Comparison of ENCODE assay signal across 17 cellular contexts in the genomic region with DNA sequence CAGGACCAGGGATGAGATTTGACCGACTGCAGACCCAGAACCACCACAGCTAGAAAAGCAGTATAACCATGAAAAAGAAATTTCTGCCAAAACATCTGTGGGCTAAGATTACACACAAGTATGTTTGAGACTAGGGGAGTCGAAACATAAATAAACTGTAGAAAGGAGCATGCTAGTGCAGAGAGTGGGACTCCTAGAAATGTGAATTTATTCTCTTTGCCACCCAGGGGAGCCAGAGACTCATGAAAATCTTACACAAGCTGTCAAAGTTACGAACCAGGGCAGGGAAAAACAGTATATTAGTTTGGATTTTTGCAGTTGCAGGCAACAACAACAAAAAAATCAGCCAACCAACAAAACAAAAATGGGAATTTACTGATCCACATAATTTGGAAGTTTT. TPM values are rescaled to one million over a fixed set of nuclear protein-coding genes. Genes with fewer than 3 reads are reported as not detected.
DNase-seq lines count a peak whose midpoint lies in the region; ATAC-seq, FAIRE-seq and TF ChIP-seq lines count a peak whose summit lies in the region.
"Had no signal": no experiment of that assay in that cellular context is flagged by ENCODE, and none has a peak within 500 bp of the region (broad histone marks: within the 10 kb centered on the region; RNA-seq: fewer than 3 reads in every experiment).

No MANE protein-coding gene starts in this region.

- peaks cover 4% of the 10 kb centered on the region; the same call in 1 of the 2 replicates for H3K36me3 Mint-ChIP-seq in HFFc6 (ENCODE audit: low read depth)

- in situ Hi-C loops in K562 (cut with MboI) = no loop called here

- peaks cover 9% of the 10 kb centered on the region; the same call in 1 of the 2 replicates for H3K9me3 Mint-ChIP-seq in HFFc6

- no peaks in the 10 kb centered on the region for H3K27me3 ChIP-seq in K562 (ENCODE audit: control insufficient read depth in 2 of 2, insufficient read depth in 2 of 2, low read length in 2 of 2)

- no peak overlapping the region for H3K4me3 ChIP-seq in AG09309 (ENCODE audit: control insufficient read depth, low read depth, low read length)
- no peak overlapping the region for H3K4me3 ChIP-seq in K562
- H3K4me3 ChIP-seq: stomach had no signal

- H3K27me3 Mint-ChIP-seq in HFFc6 (ENCODE audit: insufficient read depth) = no peaks in the 10 kb centered on the region; the same call in none of the 2 replicates

- peaks cover 18% of the 10 kb centered on the region for H3K4me1 Mint-ChIP-seq in HFFc6 (ENCODE audit: low read depth)

- TF ChIP-seq EP300 in K562 (IDR thresholded peaks at IDR 0.05; ENCODE audit: low read length) = no peak

- POLR2A ChIA-PET in K562 (lab: Yijun Ruan, JAX) = interaction anchor here (0.6 to 1.2 kb wide), 2 partner anchors 12 to 14 kb away, joined by 3 read pairs; a partner anchor contains a TSS

- no peaks in the 10 kb centered on the region for H3K36me3 ChIP-seq in K562 (ENCODE audit: control insufficient read depth, insufficient read depth, low read length)
- H3K36me3 ChIP-seq: stomach had no signal

- ATAC-seq in K562 (peak; percentile 59), GM19324 (IDR thresholded peaks at IDR 0.05; ENCODE audit: low FRiP score, unreplicated experiment) (no peak), GM18861 (IDR thresholded peaks at IDR 0.05; ENCODE audit: unreplicated experiment) (no peak)
- ATAC-seq in stimulated activated naive CD8-positive, alpha-beta T cell treated with anti-CD3 and anti-CD28 coated beads, Interleukin-15, Interleukin-2, amounts not matched to agents 100 U/mL and 50 U/mL, for 24 hours = no peak
- ATAC-seq: activated CD8-positive, alpha-beta T cell treated with anti-CD3 and anti-CD28 coated beads, Interleukin-2, amount 10 ng/mL, durations not matched to agents 7 days and 5 days had no signal

- no peak overlapping the region for H2AFZ ChIP-seq in K562 (ENCODE audit: low read depth, low read length)

- no peak overlapping the region for H3K4me3 Mint-ChIP-seq in HFFc6
- H3K4me3 Mint-ChIP-seq: activated CD8-positive, alpha-beta T cell treated with anti-CD3 and anti-CD28 coated beads, Interleukin-2, amount 10 ng/mL, durations not matched to agents 7 days and 5 days; CD8-positive, alpha-beta memory T cell had no signal

- CTCF ChIA-PET in K562 (lab: Yijun Ruan, JAX; ENCODE audit: low intra/inter-chr PET ratio) = interaction anchor here (1.1 kb wide), 1 partner anchor 568 kb away, joined by 3 read pairs; no protein-coding TSS in a partner anchor

- no peak overlapping the region for H3K9ac ChIP-seq in K562 (ENCODE audit: insufficient read depth in 1 of 2, low read depth in 2 of 2, low read length in 2 of 2)

- DNase-seq in AG09309 (ENCODE audit: low read depth) (no peak), HFFc6 (peak; percentile 7), K562 (ENCODE audit: extremely low read depth in 1 of 4, low spot score in 3 of 4) (no peak), iris pigment epithelial cell (ENCODE audit: low read depth) (peak; percentile 45), GOT3 (lab: John Stamatoyannopoulos, UW) (no peak)
- no peak for DNase-seq in stimulated activated naive CD8-positive, alpha-beta T cell treated with anti-CD3 and anti-CD28 coated beads, Interleukin-15, Interleukin-2, amounts not matched to agents 100 U/mL and 50 U/mL, for 24 hours
- DNase-seq: activated CD8-positive, alpha-beta T cell treated with anti-CD3 and anti-CD28 coated beads, Interleukin-2, amount 10 ng/mL, durations not matched to agents 7 days and 5 days; activated effector memory CD4-positive, alpha-beta T cell treated with anti-CD3 and anti-CD28 coated beads, Interleukin-2, amount 50 U/mL, for 16 hours; CD8-positive, alpha-beta memory T cell; erythroblast; MV-4-11; NCI-H345; RPMI8226; stimulated activated CD4-positive, alpha-beta T cell treated with anti-CD3 and anti-CD28 coated beads, Interleukin-4, amount 100 ng/mL, for 24 hours; stomach had no signal

- H3K27ac ChIP-seq in K562 (ENCODE audit: extremely low read depth, low read depth, low read length) = no peak overlapping the region
- H3K27ac ChIP-seq: stomach had no signal

- no peak for TF ChIP-seq POLR2A in K562 (conservative IDR thresholded peaks at IDR 0.05)

- no peak overlapping the region for H3K27ac Mint-ChIP-seq in HFFc6
- H3K27ac Mint-ChIP-seq: activated CD8-positive, alpha-beta T cell treated with anti-CD3 and anti-CD28 coated beads, Interleukin-2, amount 10 ng/mL, durations not matched to agents 7 days and 5 days had no signal

- intact Hi-C loops in K562 (cut with micrococcal nuclease) = no loop called here

- H3K4me2 ChIP-seq in K562 (ENCODE audit: insufficient read depth, low read length) = no peak overlapping the region

- peak; percentile 18 for TF ChIP-seq CTCF in AG09309 (IDR thresholded peaks at IDR 0.05; ENCODE audit: control insufficient read depth, insufficient read depth, low read depth, low read length, missing control alignments)
- TF ChIP-seq CTCF in HFFc6 (IDR thresholded peaks at IDR 0.05) = no peak
- TF ChIP-seq CTCF in K562 (IDR thresholded peaks at IDR 0.05 in 2 of 3, conservative IDR thresholded peaks at IDR 0.05 in 1 of 3; ENCODE audit: insufficient read depth in 2 of 3, low read depth in 1 of 3, low read length in 3 of 3) = peak; percentile 10 to 28 (median 11); a peak in 3 of 6 replicates

- WGBS in K562 (ENCODE audit: insufficient coverage, low coverage, missing lambda C conversion rate) = 4% methylated on average over 2 of the region's 3 CpGs

- TF ChIP-seq RAD21 in K562 (CRISPR knock-in tag; conservative IDR thresholded peaks at IDR 0.05 in 1 of 2, IDR thresholded peaks at IDR 0.05 in 1 of 2) = no peak

- H3K9me1 ChIP-seq in K562 (ENCODE audit: control insufficient read depth, insufficient read depth, low read length) = no peaks in the 10 kb centered on the region

- H3K79me2 ChIP-seq in K562 (ENCODE audit: control insufficient read depth, insufficient read depth, low read length) = no peaks in the 10 kb centered on the region

- no peak for FAIRE-seq in K562 (lab: Jason Lieb, UNC)

- no peaks in the 10 kb centered on the region for H3K9me3 ChIP-seq in K562 (replicated peaks; ENCODE audit: control insufficient read depth, insufficient read depth, low read depth, low read length)
- H3K9me3 ChIP-seq: stomach had no signal

- H4K20me1 ChIP-seq in K562 (replicated peaks; ENCODE audit: control insufficient read depth, insufficient read depth, low read length) = no peaks in the 10 kb centered on the region

- no TSS peak for BruUV-seq in K562 (replicated peaks; lab: Mats Ljungman, UMichigan)

- H3K4me1 ChIP-seq in K562 (replicated peaks in 1 of 2; ENCODE audit: control insufficient read depth in 2 of 2, insufficient read depth in 2 of 2, low read length in 2 of 2) = no peaks in the 10 kb centered on the region
- H3K4me1 ChIP-seq: stomach had no signal

RNA-seq across cellular contexts. Expression of a gene that starts 12.3 kb away (rescaled TPM):
- 100 to 1,000 TPM in 5 of 6 experiments, 10 to 100 TPM in 1; 94.6 to 153 (median 104) TPM for total RNA-seq in HFFc6 (2021; fragmentation: NEBNext Ultra II Directional; extraction: Animal tissue kit (Norgen Biotek cat#: 25700))
- total RNA-seq in K562 (2011; cell fraction: chromatin; rRNA removed; ENCODE audit: low replicate concordance) = 14.4 and 53.8 TPM in 2 replicates
- 8.6 and 8.7 TPM in 2 replicates for total RNA-seq in K562 (2011; cell fraction: nucleolus; rRNA removed)
- total RNA-seq in K562 (2011; cell fraction: nucleoplasm; rRNA removed) = 17.5 and 33.6 TPM in 2 replicates
- 60.8 and 64.7 TPM in 2 replicates for total RNA-seq in K562 (2014; rRNA removed)
- total RNA-seq in K562 (2014; rRNA removed; fragmentation: Illumina TruSeq; extraction: Trizol) = 100 and 105 TPM in 2 replicates
- 102 and 104 TPM in 2 replicates for total RNA-seq in K562 (2015; rRNA removed; fragmentation: Illumina TruSeq; extraction: Trizol)
- 103 and 107 TPM in 2 replicates for total RNA-seq in K562 (2021)
- polyA plus RNA-seq in K562 (2011; rRNA removed) = 35.9 and 61.4 TPM in 2 replicates
- polyA plus RNA-seq in K562 (2011; cell fraction: cytosol; rRNA removed) = 11.2 and 11.6 TPM in 2 replicates
- 16.8 and 20.0 TPM in 2 replicates for polyA plus RNA-seq in K562 (2011; cell fraction: nucleus; rRNA removed)
- polyA plus RNA-seq in K562 (2012) = 34.8 and 97.5 TPM in 2 replicates
- 82.3 and 104 TPM in 2 replicates for polyA plus RNA-seq in K562 (2014; fragmentation: Illumina TruSeq; extraction: Trizol)
- 10 to 100 TPM; 34.6 to 53.4 TPM for polyA plus RNA-seq in K562 (2014; fragmentation: Nextera tagmentation; extraction: Ambion mirVana)
- 57.7 and 76.0 TPM in 2 replicates for polyA plus RNA-seq in K562 (2014; rRNA removed)
- polyA minus RNA-seq in K562 (2011; rRNA and poly(A)+ RNA removed) = 65.6 and 75.7 TPM in 2 replicates
- 25.3 and 36.4 TPM in 2 replicates for polyA minus RNA-seq in K562 (2011; cell fraction: cytosol; rRNA and poly(A)+ RNA removed)
- 26.0 and 47.8 TPM in 2 replicates for polyA minus RNA-seq in K562 (2011; cell fraction: nucleus; rRNA and poly(A)+ RNA removed)

RNA-seq across cellular contexts. Expression of a gene that starts 25.8 kb away (rescaled TPM):
- 1 to 10 TPM; 5.0 to 7.5 (median 6.9) TPM for total RNA-seq in HFFc6 (2021; fragmentation: NEBNext Ultra II Directional; extraction: Animal tissue kit (Norgen Biotek cat#: 25700))
- total RNA-seq in K562 (2011; cell fraction: chromatin; rRNA removed; ENCODE audit: low replicate concordance) = 2.7 and 4.9 TPM in 2 replicates
- total RNA-seq in K562 (2011; cell fraction: nucleolus; rRNA removed) = 3.3 TPM in 2 replicates
- 4.6 and 6.6 TPM in 2 replicates for total RNA-seq in K562 (2011; cell fraction: nucleoplasm; rRNA removed)
- total RNA-seq in K562 (2014; rRNA removed) = 2.2 and 3.1 TPM in 2 replicates
- 4.8 and 5.1 TPM in 2 replicates for total RNA-seq in K562 (2014; rRNA removed; fragmentation: Illumina TruSeq; extraction: Trizol)
- 4.1 and 4.8 TPM in 2 replicates for total RNA-seq in K562 (2015; rRNA removed; fragmentation: Illumina TruSeq; extraction: Trizol)
- total RNA-seq in K562 (2021) = 3.5 TPM in 2 replicates
- 1.6 and 2.8 TPM in 2 replicates for polyA plus RNA-seq in K562 (2011; rRNA removed)
- 0.86 and 1.3 TPM in 2 replicates for polyA plus RNA-seq in K562 (2011; cell fraction: cytosol; rRNA removed)
- 1.5 and 1.6 TPM in 2 replicates for polyA plus RNA-seq in K562 (2011; cell fraction: nucleus; rRNA removed)
- polyA plus RNA-seq in K562 (2012) = 2.2 and 2.5 TPM in 2 replicates
- polyA plus RNA-seq in K562 (2014; fragmentation: Illumina TruSeq; extraction: Trizol) = 3.0 and 3.6 TPM in 2 replicates
- polyA plus RNA-seq in K562 (2014; fragmentation: Nextera tagmentation; extraction: Ambion mirVana) = 1 to 10 TPM; 1.1 to 1.5 TPM
- polyA plus RNA-seq in K562 (2014; rRNA removed) = 2.4 and 2.9 TPM in 2 replicates
- 4.0 and 4.3 TPM in 2 replicates for polyA minus RNA-seq in K562 (2011; rRNA and poly(A)+ RNA removed)
- 1.6 and 1.9 TPM in 2 replicates for polyA minus RNA-seq in K562 (2011; cell fraction: cytosol; rRNA and poly(A)+ RNA removed)
- 1.5 and 2.6 TPM in 2 replicates for polyA minus RNA-seq in K562 (2011; cell fraction: nucleus; rRNA and poly(A)+ RNA removed)

Comparison
In these comparisons a context has a peak if more than half of its experiments do, and no peak if none do; other contexts are left out.
1. DNase-seq: peak in HFFc6 (single experiment) and iris pigment epithelial cell (single experiment); none in AG09309 (single experiment), K562 (0 of 4), GOT3 (single experiment) and stimulated activated naive CD8-positive, alpha-beta T cell treated with anti-CD3 and anti-CD28 coated beads, Interleukin-15, Interleukin-2, amounts not matched to agents 100 U/mL and 50 U/mL, for 24 hours (single experiment).